Comparison of ENCODE assay signal across 21 cellular contexts in genomic region chr1:184285401-184286087, GRCh38.
DNase-seq lines count a peak whose midpoint lies in the region; ATAC-seq, FAIRE-seq and TF ChIP-seq lines count a peak whose summit lies in the region.
"Had no signal": no experiment of that assay in that cellular context is flagged by ENCODE, and none has a peak within 500 bp of the region (broad histone marks: within the 10 kb centered on the region; RNA-seq: fewer than 3 reads in every experiment).

No MANE protein-coding gene starts in this region.

- dilution Hi-C loops in keratinocyte (cut with MboI; ENCODE audit: extremely low pct_ligation_motif_present, low sequenced_read_pairs), result no loop called here

- TF ChIP-seq CTCF in keratinocyte (optimal IDR thresholded peaks at IDR 0.05 in 1 of 3, IDR thresholded peaks at IDR 0.05 in 1 of 3, conservative IDR thresholded peaks at IDR 0.05 in 1 of 3; ENCODE audit: extremely low read depth in 1 of 3, insufficient read depth in 2 of 3, low read length in 3 of 3) (no peak), psoas muscle (IDR thresholded peaks at IDR 0.05) (no peak)

- 37 to 42% (median 40%) methylated on average over 4 of the region's 4 CpGs for WGBS in psoas muscle, 3 donors

- ATAC-seq in psoas muscle (peak; percentile 57 to 80 (median 72)), GM18873 (IDR thresholded peaks at IDR 0.05; ENCODE audit: low FRiP score, unreplicated experiment) (no peak), HG02870 (IDR thresholded peaks at IDR 0.05; ENCODE audit: unreplicated experiment) (no peak)
- ATAC-seq: A549, HCT116 had no signal

- peaks cover 12% of the 10 kb centered on the region for H3K4me1 ChIP-seq in keratinocyte (ENCODE audit: control insufficient read depth, extremely low read depth, insufficient read depth, low read length)
- peaks cover 25% of the 10 kb centered on the region for H3K4me1 ChIP-seq in psoas muscle
- H3K4me1 ChIP-seq: A549, BLaER1 had no signal

- H3K4me2 ChIP-seq in keratinocyte (ENCODE audit: control insufficient read depth, extremely low read depth, insufficient read depth, low read depth, low read length), result no peak overlapping the region
- H3K4me2 ChIP-seq: A549, BLaER1 had no signal

- no peak overlapping the region for H3K9ac ChIP-seq in keratinocyte (ENCODE audit: control insufficient read depth, extremely low read depth, insufficient read depth, low read length)
- H3K9ac ChIP-seq: BLaER1 had no signal

- H3K36me3 ChIP-seq in keratinocyte (ENCODE audit: control insufficient read depth in 2 of 2, extremely low read depth in 1 of 2, insufficient read depth in 2 of 2, low read length in 2 of 2), result no peaks in the 10 kb centered on the region
- H3K36me3 ChIP-seq in psoas muscle (ENCODE audit: insufficient read depth in 1 of 2, low read depth in 1 of 2), result no peaks in the 10 kb centered on the region
- H3K36me3 ChIP-seq: BLaER1 had no signal

- H3K79me2 ChIP-seq in keratinocyte (ENCODE audit: control insufficient read depth, insufficient read depth, low read length), result no peaks in the 10 kb centered on the region

- no peaks in the 10 kb centered on the region for H3K27me3 ChIP-seq in keratinocyte (ENCODE audit: control insufficient read depth, extremely low read depth, insufficient read depth, low read length)
- no peaks in the 10 kb centered on the region for H3K27me3 ChIP-seq in psoas muscle (ENCODE audit: insufficient read depth in 3 of 3, low read length in 2 of 3)
- H3K27me3 ChIP-seq: BLaER1 had no signal

- H3K9me3 ChIP-seq in keratinocyte (ENCODE audit: control insufficient read depth, low read depth, low read length) (no peaks in the 10 kb centered on the region), psoas muscle (no peaks in the 10 kb centered on the region)

- intact Hi-C loops in psoas muscle (cut with DNase I), result loop anchor here in 1 of 2 donors (5.0 kb wide), 1 partner anchor 82 kb away; no protein-coding TSS in a partner anchor

- H3K27ac ChIP-seq in keratinocyte (ENCODE audit: control insufficient read depth, insufficient read depth, low read length) (no peak overlapping the region), psoas muscle (peak overlapping the region; percentile 74)
- H3K27ac ChIP-seq: 22Rv1, A549, BLaER1 had no signal

- no peaks in the 10 kb centered on the region for H3K9me1 ChIP-seq in keratinocyte (ENCODE audit: control insufficient read depth, extremely low read depth, insufficient read depth, low read length)

- H3K4me3 ChIP-seq in keratinocyte (ENCODE audit: control insufficient read depth in 2 of 3, extremely low read depth in 1 of 3, insufficient read depth in 2 of 3, low read depth in 1 of 3, low read length in 3 of 3) (no peak overlapping the region), psoas muscle (no peak overlapping the region)
- H3K4me3 ChIP-seq: A549, BLaER1 had no signal

- DNase-seq in NCI-H82 (lab: John Stamatoyannopoulos, UW) (peak; percentile 46), NCI-H82 treated with DMSO at 0.1 percent for 48 hours (lab: John Stamatoyannopoulos, UW; ENCODE audit: unreplicated experiment) (no peak), keratinocyte (ENCODE audit: low read depth, low spot score) (no peak), psoas muscle (no peak), NCI-H146 (lab: John Stamatoyannopoulos, UW) (no peak)
- DNase-seq: CD4-positive, alpha-beta memory T cell; DMS153; DMS79; GDM1; GOT3; H7; HFFc6 had no signal

- H4K20me1 ChIP-seq in keratinocyte (ENCODE audit: control insufficient read depth, extremely low read depth, insufficient read depth, low read length), result no peaks in the 10 kb centered on the region
- H4K20me1 ChIP-seq: BLaER1 had no signal

- FAIRE-seq in keratinocyte (lab: Jason Lieb, UNC), result peak; percentile 39
- FAIRE-seq: A549, GM12892, GM18507, HTR-8/SVneo had no signal

- H2AFZ ChIP-seq in keratinocyte (ENCODE audit: control insufficient read depth, low read length), result no peak overlapping the region

Comparison
In these comparisons a context has a peak if more than half of its experiments do, and no peak if none do; other contexts are left out.
1. ATAC-seq: peak in psoas muscle (4 of 4); none in GM18873 (single experiment) and HG02870 (single experiment).